Comparison of ENCODE assay signal across 9 cellular contexts in the genomic region with DNA sequence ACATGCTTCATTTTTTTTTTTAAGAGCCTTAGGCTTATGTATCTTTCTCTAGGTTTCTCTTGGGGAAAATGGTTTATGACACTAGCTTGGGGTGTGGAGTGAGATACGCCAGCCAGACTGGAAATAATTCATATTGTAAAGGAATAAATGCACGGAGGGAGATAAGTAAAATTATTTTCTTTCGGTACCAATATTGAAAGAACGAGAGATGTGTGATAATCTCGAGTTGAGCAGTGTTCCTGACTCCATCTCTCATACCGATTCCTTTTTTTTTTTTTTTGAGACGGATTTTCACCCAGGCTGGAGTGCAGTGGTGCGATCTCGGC. TPM values are rescaled to one million over a fixed set of nuclear protein-coding genes. Genes with fewer than 3 reads are reported as not detected.
DNase-seq lines count a peak whose midpoint lies in the region; ATAC-seq and TF ChIP-seq lines count a peak whose summit lies in the region.
"Had no signal": no experiment of that assay in that cellular context is flagged by ENCODE, and none has a peak within 500 bp of the region (broad histone marks: within the 10 kb centered on the region; RNA-seq: fewer than 3 reads in every experiment).

No MANE protein-coding gene starts in this region.

- no peak for TF ChIP-seq CTCF in cardiac fibroblast (IDR thresholded peaks at IDR 0.05; ENCODE audit: low read depth, low read length)

- H3K4me3 Mint-ChIP-seq in stimulated activated naive CD8-positive, alpha-beta T cell treated with anti-CD3 and anti-CD28 coated beads, Interleukin-15, Interleukin-2, amounts not matched to agents 100 ng/mL and 50 ng/mL, for 24 hours: peak overlapping the region; percentile 98

- ATAC-seq in stimulated activated naive CD8-positive, alpha-beta T cell treated with anti-CD3 and anti-CD28 coated beads, Interleukin-15, Interleukin-2, amounts not matched to agents 100 U/mL and 50 U/mL, for 24 hours: no peak
- ATAC-seq in GM18519 (IDR thresholded peaks at IDR 0.05; ENCODE audit: low FRiP score, unreplicated experiment): no peak

- peak overlapping the region; percentile 83 to 84 for H3K4me3 ChIP-seq in cardiac fibroblast (replicated peaks in 1 of 2; ENCODE audit: low read depth in 2 of 2, low read length in 2 of 2)
- H3K4me3 ChIP-seq in mononuclear cell (ENCODE audit: low read length): peak overlapping the region; percentile 88

- H3K36me3 Mint-ChIP-seq in stimulated activated naive CD8-positive, alpha-beta T cell treated with anti-CD3 and anti-CD28 coated beads, Interleukin-15, Interleukin-2, amounts not matched to agents 100 ng/mL and 50 ng/mL, for 24 hours (ENCODE audit: low read depth): peaks cover 44% of the 10 kb centered on the region

- no peaks in the 10 kb centered on the region for H3K9me3 ChIP-seq in mononuclear cell (ENCODE audit: low read depth, low read length)

- H3K9me3 Mint-ChIP-seq in stimulated activated naive CD8-positive, alpha-beta T cell treated with anti-CD3 and anti-CD28 coated beads, Interleukin-15, Interleukin-2, amounts not matched to agents 100 ng/mL and 50 ng/mL, for 24 hours: no peaks in the 10 kb centered on the region

- no peaks in the 10 kb centered on the region for H3K27me3 Mint-ChIP-seq in stimulated activated naive CD8-positive, alpha-beta T cell treated with anti-CD3 and anti-CD28 coated beads, Interleukin-15, Interleukin-2, amounts not matched to agents 100 ng/mL and 50 ng/mL, for 24 hours

- no peak for DNase-seq in stimulated activated naive CD8-positive, alpha-beta T cell treated with anti-CD3 and anti-CD28 coated beads, Interleukin-15, Interleukin-2, amounts not matched to agents 100 U/mL and 50 U/mL, for 24 hours
- DNase-seq in cardiac fibroblast (ENCODE audit: low read depth in 2 of 2): no peak
- no peak for DNase-seq in NCI-H187 treated with DMSO at 0.1 percent for 48 hours (lab: John Stamatoyannopoulos, UW)
- no peak for DNase-seq in NCI-H524 (lab: John Stamatoyannopoulos, UW)
- no peak for DNase-seq in foreskin melanocyte
- DNase-seq: NCI-H2171 had no signal

- peaks cover 80% of the 10 kb centered on the region for H3K4me1 Mint-ChIP-seq in stimulated activated naive CD8-positive, alpha-beta T cell treated with anti-CD3 and anti-CD28 coated beads, Interleukin-15, Interleukin-2, amounts not matched to agents 100 ng/mL and 50 ng/mL, for 24 hours (ENCODE audit: low read depth)

- H3K27me3 ChIP-seq in mononuclear cell (ENCODE audit: insufficient read depth, low read length): no peaks in the 10 kb centered on the region

- peak overlapping the region; percentile 97 for H3K27ac Mint-ChIP-seq in stimulated activated naive CD8-positive, alpha-beta T cell treated with anti-CD3 and anti-CD28 coated beads, Interleukin-15, Interleukin-2, amounts not matched to agents 100 ng/mL and 50 ng/mL, for 24 hours

- H3K4me1 ChIP-seq in mononuclear cell (ENCODE audit: insufficient read depth, low read length): peaks cover 32% of the 10 kb centered on the region

RNA-seq across cellular contexts. Expression of a gene that starts 1.3 kb away (rescaled TPM):
- 208 TPM for total RNA-seq in mononuclear cell
